Comparison of ENCODE assay signal across 19 cellular contexts in the genomic region with DNA sequence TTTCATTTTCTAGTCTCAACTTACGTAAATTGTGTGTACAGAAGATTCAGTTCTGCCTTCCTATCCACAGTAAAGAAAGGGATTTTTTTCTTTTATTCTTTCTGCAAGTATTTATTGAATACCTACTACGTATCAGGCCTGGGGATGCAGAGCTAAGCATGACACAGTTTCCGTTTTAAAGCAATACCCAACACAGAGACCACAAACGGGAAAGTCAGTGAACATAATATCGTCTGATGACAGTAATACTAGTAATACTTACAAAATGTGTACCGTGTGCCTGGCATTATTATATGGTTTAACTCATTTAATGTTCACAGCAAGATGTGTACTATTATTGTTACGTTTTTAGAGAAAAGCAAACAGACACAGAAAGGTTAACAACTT.
"Had no signal": no experiment of that assay in that cellular context is flagged by ENCODE, and none has a peak within 500 bp of the region (broad histone marks: within the 10 kb centered on the region; RNA-seq: fewer than 3 reads in every experiment).

No MANE protein-coding gene starts in this region.

- H3K9ac ChIP-seq: parathyroid adenoma had no signal

- H3K27ac ChIP-seq: ascending aorta, lower lobe of right lung, parathyroid adenoma, right lobe of liver, stomach, vagina, VCaP had no signal

- FAIRE-seq: bronchial epithelial cell, small intestine had no signal

- H3K9me3 ChIP-seq: ascending aorta, lower lobe of right lung, right lobe of liver, stomach, vagina had no signal

- DNase-seq: activated CD4-positive, alpha-beta T cell treated with anti-CD3 and anti-CD28 coated beads, Interleukin-2, amount 50 U/mL, for 1 hour; activated CD4-positive, CD25-positive, alpha-beta regulatory T cell treated with anti-CD3 and anti-CD28 coated beads, Interleukin-2, amount 50 U/mL, for 72 hours; activated gamma-delta T cell; activated T-cell treated with anti-CD3 and anti-CD28 coated beads, Interleukin-2, amount 50 U/mL, for 72 hours; dermis blood vessel endothelial cell; effector memory CD4-positive, alpha-beta T cell; hypothalamus; islet precursor cell; lower lobe of right lung; natural killer cell; right lobe of liver; stimulated activated CD4-positive, alpha-beta T cell treated with anti-CD3 and anti-CD28 coated beads, Interleukin-4, amount 100 ng/mL, for 1 hour; stomach had no signal

- H3K36me3 ChIP-seq: ascending aorta, lower lobe of right lung, right lobe of liver, stomach, vagina had no signal

- H3K4me1 ChIP-seq: right lobe of liver had no signal

- H2AFZ ChIP-seq: parathyroid adenoma had no signal

- ATAC-seq: activated T-cell treated with anti-CD3 and anti-CD28 coated beads, Interleukin-2, amount 50 U/mL, for 72 hours; natural killer cell had no signal

- H3K27me3 ChIP-seq: ascending aorta, right lobe of liver, stomach, vagina had no signal

- H3K4me3 ChIP-seq: ascending aorta, lower lobe of right lung, right lobe of liver, stomach, vagina had no signal
